Comparison of ENCODE assay signal across 14 cellular contexts in the genomic region with DNA sequence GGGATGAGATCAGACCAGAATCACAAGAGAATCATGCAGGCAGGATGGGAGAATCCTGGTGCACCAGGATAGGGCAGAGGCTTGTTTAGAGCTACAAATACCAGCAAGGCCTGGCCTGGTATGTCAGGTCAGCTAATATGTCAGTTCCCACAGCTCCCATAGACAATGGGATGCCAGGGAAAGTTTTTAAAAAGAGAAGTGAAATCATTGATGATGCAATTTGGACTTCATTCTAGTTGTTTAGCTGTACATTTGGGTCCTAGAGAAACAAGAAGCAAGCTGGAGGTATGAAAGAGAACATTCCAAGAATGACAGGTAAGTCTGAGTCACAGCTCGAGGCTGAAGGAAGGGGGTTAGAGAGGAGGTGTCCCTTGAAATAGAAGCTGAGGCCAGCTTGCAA. TPM values are rescaled to one million over a fixed set of nuclear protein-coding genes. Genes with fewer than 3 reads are reported as not detected.
A peak's percentile ranks its signal among the peaks of the same experiment; 100 is the strongest.
DNase-seq lines count a peak whose midpoint lies in the region; ATAC-seq and TF ChIP-seq lines count a peak whose summit lies in the region.
"Had no signal": no experiment of that assay in that cellular context is flagged by ENCODE, and none has a peak within 500 bp of the region (broad histone marks: within the 10 kb centered on the region; RNA-seq: fewer than 3 reads in every experiment).

No MANE protein-coding gene starts in this region.

- in situ Hi-C loops in mammary epithelial cell (cut with MboI; ENCODE audit: low sequenced_read_pairs in 2 of 2), result no loop called here

- no peaks in the 10 kb centered on the region for H3K4me1 ChIP-seq in mammary epithelial cell (ENCODE audit: insufficient read depth, low read length)
- peaks cover 0 to 69% (median 12%) of the 10 kb centered on the region in 6 donors for H3K4me1 ChIP-seq in spleen
- peaks cover 22% of the 10 kb centered on the region for H3K4me1 ChIP-seq in suprapubic skin
- no peaks in the 10 kb centered on the region for H3K4me1 ChIP-seq in mesenchymal stem cell (ENCODE audit: control insufficient read depth, insufficient read depth, low read depth, low read length)
- H3K4me1 ChIP-seq: colonic mucosa had no signal

- H3K23ac ChIP-seq in mesenchymal stem cell (ENCODE audit: low read length in 2 of 2), result no peak overlapping the region

- CTCF ChIA-PET in mammary epithelial cell (lab: Charles Lee; ENCODE audit: low non-redundant PET), result no interaction called here

- no peaks in the 10 kb centered on the region for H3K79me2 ChIP-seq in mammary epithelial cell (ENCODE audit: insufficient read depth, low read length)

- H3K27ac ChIP-seq in mammary epithelial cell (ENCODE audit: insufficient read depth, low read depth, low read length) (no peak overlapping the region), spleen (peak overlapping the region in 6 of 8 donors; percentile 32 to 77 (median 51)), suprapubic skin (no peak overlapping the region), mesenchymal stem cell (ENCODE audit: low read length, poor library complexity, severe bottlenecking) (no peak overlapping the region)
- H3K27ac ChIP-seq: colonic mucosa had no signal

- H3K9ac ChIP-seq in mammary epithelial cell (ENCODE audit: insufficient read depth, low read length) (no peak overlapping the region), mesenchymal stem cell (ENCODE audit: low read length) (no peak overlapping the region)

- H3K4me2 ChIP-seq in mammary epithelial cell (ENCODE audit: insufficient read depth, low read depth, low read length) (no peak overlapping the region), mesenchymal stem cell (ENCODE audit: low read length, poor library complexity, severe bottlenecking) (no peak overlapping the region)

- no peaks in the 10 kb centered on the region for H3K79me1 ChIP-seq in mesenchymal stem cell (replicated peaks; ENCODE audit: low read length, poor library complexity, severe bottlenecking)

- 0% methylated on average over 1 of the region's 1 CpG for WGBS in mammary epithelial cell (ENCODE audit: low coverage, missing lambda C conversion rate)
- 16 to 57% (median 32%) methylated on average over 1 of the region's 1 CpG for WGBS in spleen, 5 donors
- WGBS in suprapubic skin, result 15% methylated on average over 1 of the region's 1 CpG
- 13% methylated on average over 1 of the region's 1 CpG for WGBS in mesenchymal stem cell

- dilution Hi-C loops in mammary epithelial cell (cut with HindIII; ENCODE audit: low sequenced_read_pairs), result no loop called here

- H3K14ac ChIP-seq in mesenchymal stem cell (ENCODE audit: low read length in 2 of 2), result no peak overlapping the region

- BruUV-seq in mammary epithelial cell (replicated peaks; lab: Mats Ljungman, UMichigan), result no TSS peak

- H3K4me3 ChIP-seq in mammary epithelial cell (replicated peaks in 1 of 3; ENCODE audit: insufficient read depth in 1 of 3, low read depth in 2 of 3, low read length in 3 of 3), result no peak overlapping the region
- H3K4me3 ChIP-seq in spleen, result no peak overlapping the region
- no peak overlapping the region for H3K4me3 ChIP-seq in suprapubic skin
- H3K4me3 ChIP-seq in mesenchymal stem cell (ENCODE audit: insufficient read depth in 1 of 2, low read depth in 1 of 2, low read length in 2 of 2), result no peak overlapping the region
- H3K4me3 ChIP-seq: colonic mucosa had no signal

- H2BK12ac ChIP-seq in mesenchymal stem cell (ENCODE audit: low read length in 2 of 2), result no peak overlapping the region

- no peak overlapping the region for H2AK5ac ChIP-seq in mesenchymal stem cell (ENCODE audit: low read length, severe bottlenecking)

- H2BK5ac ChIP-seq in mesenchymal stem cell (ENCODE audit: low read depth, low read length, poor library complexity, severe bottlenecking), result no peak overlapping the region

- H3K4ac ChIP-seq in mesenchymal stem cell (ENCODE audit: low read depth in 1 of 2, low read length in 2 of 2), result no peak overlapping the region

- H2BK15ac ChIP-seq in mesenchymal stem cell (ENCODE audit: low read depth, poor library complexity, severe bottlenecking), result no peak overlapping the region

- H3K27me3 ChIP-seq in mammary epithelial cell (ENCODE audit: insufficient read depth, low read length), result no peaks in the 10 kb centered on the region
- peaks cover 0 to 11% (median 0%) of the 10 kb centered on the region in 7 donors for H3K27me3 ChIP-seq in spleen (replicated peaks in 1 of 7)
- H3K27me3 ChIP-seq in suprapubic skin, result no peaks in the 10 kb centered on the region
- no peaks in the 10 kb centered on the region for H3K27me3 ChIP-seq in mesenchymal stem cell (ENCODE audit: control insufficient read depth in 1 of 2, insufficient read depth in 1 of 2, low read length in 2 of 2)
- H3K27me3 ChIP-seq: colonic mucosa had no signal

- H3K18ac ChIP-seq in mesenchymal stem cell (ENCODE audit: low read depth in 1 of 2, low read length in 2 of 2), result no peak overlapping the region

- TF ChIP-seq CTCF in mammary epithelial cell (conservative IDR thresholded peaks at IDR 0.05 in 1 of 2, IDR thresholded peaks at IDR 0.05 in 1 of 2; ENCODE audit: extremely low read depth in 1 of 2, insufficient read depth in 1 of 2, low read depth in 1 of 2, low read length in 2 of 2) (no peak), spleen (IDR thresholded peaks at IDR 0.05 in 8 of 11, conservative IDR thresholded peaks at IDR 0.05 in 3 of 11) (no peak), suprapubic skin (IDR thresholded peaks at IDR 0.05) (no peak)

- no peak overlapping the region for H4K8ac ChIP-seq in mesenchymal stem cell (ENCODE audit: low read length)

- H4K20me1 ChIP-seq in mammary epithelial cell (ENCODE audit: insufficient read depth, low read length), result no peaks in the 10 kb centered on the region

- TF ChIP-seq POLR2A in spleen (IDR thresholded peaks at IDR 0.05) (no peak), suprapubic skin (IDR thresholded peaks at IDR 0.05) (no peak)

- ATAC-seq in GM19395 (IDR thresholded peaks at IDR 0.05; ENCODE audit: unreplicated experiment) (peak; percentile 67), HG02973 (IDR thresholded peaks at IDR 0.05; ENCODE audit: unreplicated experiment) (peak; percentile 39), HG02840 (IDR thresholded peaks at IDR 0.05; ENCODE audit: low FRiP score, unreplicated experiment) (no peak)

- intact Hi-C loops in mammary epithelial cell (cut with micrococcal nuclease) (no loop called here), spleen (cut with DNase I; ENCODE audit: low total_unique reads) (no loop called here)

- H2AFZ ChIP-seq in mammary epithelial cell (ENCODE audit: low read depth, low read length) (no peak overlapping the region), mesenchymal stem cell (ENCODE audit: low read depth, low read length) (no peak overlapping the region)

- peak; percentile 23 for DNase-seq in mammary epithelial cell
- DNase-seq in spleen, result no peak
- DNase-seq in suprapubic skin (ENCODE audit: low spot score in 2 of 2), result no peak
- no peak for DNase-seq in mesenchymal stem cell
- DNase-seq in NCI-H510A treated with DMSO at 0.1 percent for 48 hours (lab: John Stamatoyannopoulos, UW), result no peak
- DNase-seq: activated CD4-positive, alpha-beta T cell treated with anti-CD3 and anti-CD28 coated beads for 4 hours; activated effector memory CD4-positive, alpha-beta T cell treated with Interleukin-2 at 50 U/mL for 16 hours; colonic mucosa; DMS153; IMR-90; SHP77 treated with DMSO at 0.1 percent for 48 hours had no signal

- no peak overlapping the region for H4K91ac ChIP-seq in mesenchymal stem cell (ENCODE audit: low read length)

- no peaks in the 10 kb centered on the region for H3K9me3 ChIP-seq in mammary epithelial cell (replicated peaks; ENCODE audit: insufficient read depth, low read length)
- no peaks in the 10 kb centered on the region for H3K9me3 ChIP-seq in spleen
- no peaks in the 10 kb centered on the region for H3K9me3 ChIP-seq in suprapubic skin
- no peaks in the 10 kb centered on the region for H3K9me3 ChIP-seq in mesenchymal stem cell (ENCODE audit: control insufficient read depth, low read length)
- H3K9me3 ChIP-seq: colonic mucosa had no signal

- H3K36me3 ChIP-seq in mammary epithelial cell (ENCODE audit: insufficient read depth, low read length) (no peaks in the 10 kb centered on the region), spleen (no peaks in the 10 kb centered on the region), suprapubic skin (no peaks in the 10 kb centered on the region), mesenchymal stem cell (ENCODE audit: control insufficient read depth in 1 of 2, insufficient read depth in 2 of 2, low read depth in 1 of 2, low read length in 2 of 2) (no peaks in the 10 kb centered on the region)
- H3K36me3 ChIP-seq: colonic mucosa had no signal

- no peak overlapping the region for H2BK120ac ChIP-seq in mesenchymal stem cell (ENCODE audit: low read depth, low read length)

- no peak for TF ChIP-seq EP300 in suprapubic skin (IDR thresholded peaks at IDR 0.05)

RNA-seq across cellular contexts. Expression of gene GPR141, which starts 45.2 kb away (rescaled TPM):
- not detected for total RNA-seq in mammary epithelial cell
- polyA plus RNA-seq in mammary epithelial cell, result not detected
- polyA minus RNA-seq in mammary epithelial cell, result not detected
- total RNA-seq in spleen, result 10 to 100 TPM in 5 of 7 donors, 1 to 10 TPM in 2; 4.6 to 37.4 (median 16.4) TPM
- 1 to 10 TPM in 2 of 3 donors, under 1 TPM in 1; 0.20 to 1.5 (median 1.0) TPM for polyA plus RNA-seq in spleen
- 1 to 10 TPM in 1 of 4 donors, under 1 TPM in 1, not detected in 2; 0.80 to 2.0 TPM for total RNA-seq in suprapubic skin
- polyA plus RNA-seq in mesenchymal stem cell (2013, experiment 1 of 2), result not detected
- not detected for polyA plus RNA-seq in mesenchymal stem cell (2013, experiment 2 of 2)
- total RNA-seq: IMR-90 had no signal
- polyA plus RNA-seq: IMR-90 had no signal

Comparison
In these comparisons a context has a peak if more than half of its experiments do, and no peak if none do; other contexts are left out.
1. H3K27ac ChIP-seq: peak in spleen (6 of 8); none in mammary epithelial cell (single experiment), suprapubic skin (single experiment) and mesenchymal stem cell (single experiment).